ENCODE assay signal across 8 cellular contexts in genomic region chr11:3853935-3854659, GRCh38. TPM values are rescaled to one million over a fixed set of nuclear protein-coding genes. Genes with fewer than 3 reads are reported as not detected.
A peak's percentile ranks its signal among the peaks of the same experiment; 100 is the strongest.
DNase-seq lines count a peak whose midpoint lies in the region; ATAC-seq and TF ChIP-seq lines count a peak whose summit lies in the region.

No MANE protein-coding gene starts in this region.

- H3K79me2 ChIP-seq in SK-N-SH (ENCODE audit: insufficient read depth), result peaks cover 33% of the 10 kb centered on the region

- ATAC-seq in SK-N-SH treated with all-trans-retinoic acid at 6 μM for 48 hours, result no peak
- ATAC-seq in HG03460 (IDR thresholded peaks at IDR 0.05; ENCODE audit: unreplicated experiment), result peak; percentile 47

- DNase-seq in SK-N-SH, result no peak
- peak; percentile 72 for DNase-seq in UCSD-AML1 (lab: John Stamatoyannopoulos, UW; ENCODE audit: unreplicated experiment)
- no peak for DNase-seq in chondrocyte (ENCODE audit: low spot score)
- DNase-seq in ureter (ENCODE audit: low spot score), result peak; percentile 74
- DNase-seq in globus pallidus (ENCODE audit: low spot score), result no peak

- TF ChIP-seq RAD21 in SK-N-SH (IDR thresholded peaks at IDR 0.05; ENCODE audit: low read length), result no peak

- CTCF ChIA-PET in SK-N-SH (lab: Yijun Ruan, JAX), result interaction anchor here (0.6 to 18.6 kb wide), 52 partner anchors 11 to 333 kb away, joined by 3 to 636 read pairs (median 7); partner anchors contain the start of genes PGAP2 and RHOG

- H3K9me3 Mint-ChIP-seq in chondrocyte (ENCODE audit: low read depth) (no peaks in the 10 kb centered on the region), nephron (no peaks in the 10 kb centered on the region)

- POLR2A ChIA-PET in SK-N-SH (lab: Yijun Ruan, JAX), result interaction anchor here (0.8 to 2.7 kb wide), 2 partner anchors 14 to 46 kb away, joined by 3 to 12 read pairs; partner anchors contain the start of genes PGAP2 and RHOG

- no peak for TF ChIP-seq EP300 in SK-N-SH (IDR thresholded peaks at IDR 0.05; ENCODE audit: borderline replicate concordance in 1 of 2, low read depth in 1 of 2, low read length in 1 of 2)

- no peaks in the 10 kb centered on the region; the same call in 1 of the 2 replicates for H4K20me1 ChIP-seq in SK-N-SH (ENCODE audit: insufficient read depth)

- H3K27me3 Mint-ChIP-seq in chondrocyte (ENCODE audit: low read depth) (peaks cover under 1% of the 10 kb centered on the region), nephron (ENCODE audit: low read depth) (no peaks in the 10 kb centered on the region)

- H3K4me2 ChIP-seq in SK-N-SH, result peak overlapping the region; percentile 88

- 84% methylated on average over 11 of the region's 11 CpGs for WGBS in SK-N-SH (ENCODE audit: low lambda C conversion rate)

- H3K36me3 Mint-ChIP-seq in chondrocyte (ENCODE audit: low read depth) (no peaks in the 10 kb centered on the region), nephron (ENCODE audit: low read depth) (no peaks in the 10 kb centered on the region)

- H3K36me3 ChIP-seq in SK-N-SH (replicated peaks in 1 of 2; ENCODE audit: control insufficient read depth in 1 of 2, insufficient read depth in 2 of 2, low read length in 1 of 2), result no peaks in the 10 kb centered on the region

- TF ChIP-seq CTCF in SK-N-SH (IDR thresholded peaks at IDR 0.05) (no peak), chondrocyte (IDR thresholded peaks at IDR 0.05) (no peak), nephron (IDR thresholded peaks at IDR 0.05; ENCODE audit: unreplicated experiment in 3 of 3) (no peak)

- no peaks in the 10 kb centered on the region for H3K9me2 ChIP-seq in SK-N-SH

- H3K9me3 ChIP-seq in SK-N-SH, result no peaks in the 10 kb centered on the region

- no peak overlapping the region for H3K9ac ChIP-seq in SK-N-SH

- H3F3A ChIP-seq in SK-N-SH (replicated peaks; ENCODE audit: insufficient read depth), result no peaks in the 10 kb centered on the region

- H3K4me3 Mint-ChIP-seq in chondrocyte (ENCODE audit: unreplicated experiment) (peak overlapping the region; percentile 85), nephron (peak overlapping the region; percentile 82 to 95 (median 86))

- peaks cover 35% of the 10 kb centered on the region for H3K4me1 Mint-ChIP-seq in chondrocyte (ENCODE audit: low read depth)
- peaks cover 43% of the 10 kb centered on the region for H3K4me1 Mint-ChIP-seq in nephron

- H3K27me3 ChIP-seq in SK-N-SH (ENCODE audit: insufficient read depth), result no peaks in the 10 kb centered on the region

- peak overlapping the region in 1 of 2 experiments; percentile 87; a peak in 1 of 4 replicates for H3K4me3 ChIP-seq in SK-N-SH (ENCODE audit: low read depth in 2 of 2, low read length in 1 of 2)

- H3K27ac ChIP-seq in SK-N-SH (ENCODE audit: low read depth in 2 of 2, low read length in 1 of 2), result peak overlapping the region in 1 of 2 experiments; percentile 40; a peak in 1 of 4 replicates

- peaks cover 17 to 22% of the 10 kb centered on the region in 2 experiments; a peak in 3 of 4 replicates for H3K4me1 ChIP-seq in SK-N-SH (ENCODE audit: control insufficient read depth in 1 of 2, insufficient read depth in 2 of 2, low read depth in 1 of 2, low read length in 1 of 2)

- no peak overlapping the region for H3K27ac Mint-ChIP-seq in chondrocyte (ENCODE audit: unreplicated experiment)
- H3K27ac Mint-ChIP-seq in nephron, result peak overlapping the region; percentile 54 to 76 (median 64)

- H2AFZ ChIP-seq in SK-N-SH (ENCODE audit: low read depth), result peak overlapping the region; percentile 61; the same call in 1 of the 2 replicates

TF ChIP-seq in SK-N-SH, 30 proteins besides CTCF, POLR2A, EP300 and RAD21:
- TF ChIP-seq NRF1 (IDR thresholded peaks at IDR 0.05; ENCODE audit: low read depth, low read length) (no peak), FOXJ3 (CRISPR knock-in tag; IDR thresholded peaks at IDR 0.05) (no peak), FOSL2 (IDR thresholded peaks at IDR 0.05; ENCODE audit: borderline replicate concordance, low read depth) (no peak), RXRA (IDR thresholded peaks at IDR 0.05; ENCODE audit: borderline replicate concordance, low read depth) (no peak), FOXM1 (IDR thresholded peaks at IDR 0.05; ENCODE audit: low read depth) (no peak), MEF2A (IDR thresholded peaks at IDR 0.05; ENCODE audit: borderline replicate concordance, low read depth) (no peak), JUND (IDR thresholded peaks at IDR 0.05) (no peak), SIN3A (IDR thresholded peaks at IDR 0.05; ENCODE audit: borderline replicate concordance, low read depth, low read length) (no peak), MXI1 (IDR thresholded peaks at IDR 0.05; ENCODE audit: low read depth, low read length) (no peak), PBX3 (IDR thresholded peaks at IDR 0.05) (no peak), TEAD4 (IDR thresholded peaks at IDR 0.05; ENCODE audit: borderline replicate concordance, insufficient read depth) (no peak), NFIC (IDR thresholded peaks at IDR 0.05; ENCODE audit: borderline replicate concordance) (no peak), RFX5 (IDR thresholded peaks at IDR 0.05; ENCODE audit: low read length) (no peak), GATA2 (CRISPR knock-in tag; IDR thresholded peaks at IDR 0.05) (no peak), EZH2phosphoT487 (IDR thresholded peaks at IDR 0.05; ENCODE audit: borderline replicate concordance, low read depth) (no peak)
TF ChIP-seq in SK-N-SH: peak in this region for 0.

TF ChIP-seq in SK-N-SH treated with all-trans-retinoic acid at 6 μM for 48 hours, 23 proteins besides CTCF, POLR2A, EP300 and RAD21:
- TF ChIP-seq CSRNP3 (CRISPR knock-in tag; IDR thresholded peaks at IDR 0.05), result no peak
- TF ChIP-seq ZNF8 (CRISPR knock-in tag; IDR thresholded peaks at IDR 0.05), result no peak
- no peak for TF ChIP-seq ZC3H10 (CRISPR knock-in tag; IDR thresholded peaks at IDR 0.05)
- TF ChIP-seq ZFP3 (CRISPR knock-in tag; IDR thresholded peaks at IDR 0.05), result no peak

RNA-seq across cellular contexts. Expression of gene STIM1, which starts 1.4 kb away (rescaled TPM):
- 21.8 and 29.5 TPM in 2 replicates for polyA plus RNA-seq in SK-N-SH (2012; rRNA removed)
- polyA plus RNA-seq in SK-N-SH (2012; cell fraction: cytosol; rRNA removed), result 21.3 and 29.7 TPM in 2 replicates
- 32.6 and 41.8 TPM in 2 replicates for polyA plus RNA-seq in SK-N-SH (2012; cell fraction: nucleus; rRNA removed)
- total RNA-seq in chondrocyte, result 38.5 to 50.7 TPM (median 46.7 TPM) in 3 replicates
- 71.5 TPM for total RNA-seq in ureter

RNA-seq across cellular contexts. Expression of gene RHOG, which starts 13.3 kb away (rescaled TPM):
- 61.0 and 73.7 TPM in 2 replicates for polyA plus RNA-seq in SK-N-SH (2012; rRNA removed)
- 38.0 and 64.2 TPM in 2 replicates for polyA plus RNA-seq in SK-N-SH (2012; cell fraction: cytosol; rRNA removed)
- 27.9 and 34.4 TPM in 2 replicates for polyA plus RNA-seq in SK-N-SH (2012; cell fraction: nucleus; rRNA removed)
- total RNA-seq in chondrocyte (36.8 to 44.8 TPM (median 38.9 TPM) in 3 replicates), ureter (40.8 TPM)

RNA-seq across cellular contexts. Expression of gene PGAP2, which starts 45.7 kb away (rescaled TPM):
- 41.3 and 44.1 TPM in 2 replicates for polyA plus RNA-seq in SK-N-SH (2012; rRNA removed)
- 23.0 and 29.7 TPM in 2 replicates for polyA plus RNA-seq in SK-N-SH (2012; cell fraction: cytosol; rRNA removed)
- polyA plus RNA-seq in SK-N-SH (2012; cell fraction: nucleus; rRNA removed), result 112 and 127 TPM in 2 replicates
- total RNA-seq in chondrocyte, result 12.7 to 15.8 TPM (median 14.4 TPM) in 3 replicates
- 49.1 TPM for total RNA-seq in ureter

RNA-seq across cellular contexts. Expression of gene NUP98, which starts 56.7 kb away (rescaled TPM):
- polyA plus RNA-seq in SK-N-SH (2012; rRNA removed), result 56.4 and 75.6 TPM in 2 replicates
- polyA plus RNA-seq in SK-N-SH (2012; cell fraction: cytosol; rRNA removed), result 37.1 and 49.1 TPM in 2 replicates
- 137 and 139 TPM in 2 replicates for polyA plus RNA-seq in SK-N-SH (2012; cell fraction: nucleus; rRNA removed)
- 47.8 to 61.6 TPM (median 52.7 TPM) in 3 replicates for total RNA-seq in chondrocyte
- 137 TPM for total RNA-seq in ureter

Comparison
In these comparisons a context has a peak if more than half of its experiments do, and no peak if none do; other contexts are left out.
1. DNase-seq: peak in UCSD-AML1 (single experiment) and ureter (single experiment); none in SK-N-SH (single experiment), chondrocyte (single experiment) and globus pallidus (single experiment).